1 cellular context compared by ENCODE assay signal in the genomic region with DNA sequence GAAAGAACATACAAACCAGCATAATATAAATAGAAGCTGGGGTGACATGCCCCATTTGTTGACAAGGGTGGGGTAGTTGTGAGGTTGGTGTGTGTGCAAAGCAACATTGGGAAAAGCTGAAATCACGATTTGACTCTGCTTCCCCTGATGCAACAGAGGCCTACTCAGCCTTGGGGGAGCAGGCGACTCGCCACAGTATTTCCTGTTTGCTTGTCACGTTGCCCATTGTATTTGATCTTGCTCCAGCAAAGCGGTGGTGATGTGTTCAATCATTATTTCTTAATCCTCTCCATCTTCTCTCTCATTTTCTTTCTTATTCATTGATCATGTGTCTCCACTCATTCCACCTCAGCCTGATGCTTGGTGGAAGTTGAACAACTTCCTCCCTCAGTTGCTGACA.
TF ChIP-seq lines count a peak whose summit lies in the region.

No MANE protein-coding gene starts in this region.

TF ChIP-seq in GM23338, 12 proteins besides CTCF, POLR2A, EP300 and RAD21 (continued from another document):
- TF ChIP-seq JUNB (IDR thresholded peaks at IDR 0.05; ENCODE audit: unreplicated experiment) (no peak), NANOG (IDR thresholded peaks at IDR 0.05; ENCODE audit: borderline replicate concordance) (no peak), ZNF331 (CRISPR knock-in tag; IDR thresholded peaks at IDR 0.05; ENCODE audit: low read depth) (no peak), CREB1 (CRISPR knock-in tag; IDR thresholded peaks at IDR 0.05; ENCODE audit: low read depth) (no peak), POLR2AphosphoS5 (IDR thresholded peaks at IDR 0.05; ENCODE audit: low read depth) (no peak), EZH2 (IDR thresholded peaks at IDR 0.05; ENCODE audit: low read depth, unreplicated experiment) (no peak)
- TF ChIP-seq, protein P1, sequence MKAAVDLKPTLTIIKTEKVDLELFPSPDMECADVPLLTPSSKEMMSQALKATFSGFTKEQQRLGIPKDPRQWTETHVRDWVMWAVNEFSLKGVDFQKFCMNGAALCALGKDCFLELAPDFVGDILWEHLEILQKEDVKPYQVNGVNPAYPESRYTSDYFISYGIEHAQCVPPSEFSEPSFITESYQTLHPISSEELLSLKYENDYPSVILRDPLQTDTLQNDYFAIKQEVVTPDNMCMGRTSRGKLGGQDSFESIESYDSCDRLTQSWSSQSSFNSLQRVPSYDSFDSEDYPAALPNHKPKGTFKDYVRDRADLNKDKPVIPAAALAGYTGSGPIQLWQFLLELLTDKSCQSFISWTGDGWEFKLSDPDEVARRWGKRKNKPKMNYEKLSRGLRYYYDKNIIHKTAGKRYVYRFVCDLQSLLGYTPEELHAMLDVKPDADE (IDR thresholded peaks at IDR 0.05): no peak
